Comparison of ENCODE assay signal across 1 cellular context in the genomic region with DNA sequence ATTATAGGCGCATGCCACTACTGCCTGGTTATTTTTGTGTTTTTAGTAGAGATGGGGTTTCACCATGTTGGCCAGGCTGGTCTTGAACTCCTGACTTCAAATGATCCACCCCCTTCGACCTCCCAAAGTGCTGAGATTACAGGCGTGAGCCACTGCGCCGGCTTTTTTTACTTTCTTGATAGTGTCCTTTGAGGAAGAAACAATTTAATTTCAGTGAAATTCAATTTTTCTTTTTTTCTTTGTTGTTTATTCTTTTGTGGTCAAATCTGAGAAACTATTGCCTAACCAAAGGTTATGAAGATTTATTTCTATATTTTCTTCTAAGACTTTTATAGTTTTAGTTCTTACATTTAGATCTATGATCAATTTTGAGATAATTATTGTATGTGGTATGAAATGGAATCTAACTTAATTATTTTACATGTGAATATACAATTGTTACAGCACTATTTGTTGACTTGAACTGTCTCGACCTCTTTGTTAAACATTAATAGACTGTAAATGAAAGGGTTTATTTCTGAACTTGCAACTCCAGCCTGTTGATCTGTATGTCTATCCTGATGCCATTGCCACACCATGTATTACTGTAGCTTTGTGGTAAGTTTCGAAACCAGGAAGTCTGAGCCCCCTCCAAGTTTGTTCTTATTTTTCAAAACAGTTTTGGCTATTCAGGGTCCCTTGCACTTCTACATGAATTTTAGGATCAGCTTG.
TF ChIP-seq lines count a peak whose summit lies in the region.

No MANE protein-coding gene starts in this region.

TF ChIP-seq in HepG2, 621 proteins besides CTCF, POLR2A, EP300 and RAD21 (continues in another document):
- TF ChIP-seq ZNF749 (CRISPR knock-in tag; IDR thresholded peaks at IDR 0.05; ENCODE audit: borderline replicate concordance) (no peak), RARA (CRISPR knock-in tag; IDR thresholded peaks at IDR 0.05) (peak; percentile 93), SMC3 (IDR thresholded peaks at IDR 0.05; ENCODE audit: low read length) (no peak), SPEN (CRISPR knock-in tag; IDR thresholded peaks at IDR 0.05; ENCODE audit: low read depth) (no peak), ZNF317 (CRISPR knock-in tag; IDR thresholded peaks at IDR 0.05) (peak; percentile 85), RFX3 (CRISPR knock-in tag; IDR thresholded peaks at IDR 0.05) (no peak), ETV5 (CRISPR knock-in tag; IDR thresholded peaks at IDR 0.05; ENCODE audit: borderline replicate concordance) (peak; percentile 61; the same call in 1 of the 2 replicates), TAF15 (IDR thresholded peaks at IDR 0.05; ENCODE audit: low read depth, low read length, poor library complexity, severe bottlenecking) (no peak), SIN3B (IDR thresholded peaks at IDR 0.05; ENCODE audit: low read length) (no peak), TBL1XR1 (IDR thresholded peaks at IDR 0.05; ENCODE audit: borderline replicate concordance, low read length, partially characterized antibody) (peak; percentile 92), NKX3-1 (CRISPR knock-in tag; IDR thresholded peaks at IDR 0.05) (peak; percentile 22; the same call in 1 of the 2 replicates), ZNF329 (CRISPR knock-in tag; IDR thresholded peaks at IDR 0.05; ENCODE audit: low read depth) (no peak), RBFOX2 (IDR thresholded peaks at IDR 0.05; ENCODE audit: low read depth, low read length) (no peak), ZNF296 (CRISPR knock-in tag; conservative IDR thresholded peaks at IDR 0.05) (no peak), ETV6 (CRISPR knock-in tag; conservative IDR thresholded peaks at IDR 0.05) (no peak), FOXK2 (IDR thresholded peaks at IDR 0.05) (no peak), MXI1 (IDR thresholded peaks at IDR 0.05; ENCODE audit: borderline replicate concordance, low read depth, low read length) (no peak), ZKSCAN8 (CRISPR knock-in tag; IDR thresholded peaks at IDR 0.05; ENCODE audit: borderline replicate concordance) (0 out of 2 replicates have a peak, but pooled peaks have one; percentile 34), PHF21A (CRISPR knock-in tag; IDR thresholded peaks at IDR 0.05) (peak; percentile 60), CEBPB (IDR thresholded peaks at IDR 0.05; ENCODE audit: borderline replicate concordance, low read depth, low read length) (peak; percentile 90), GATA4 (IDR thresholded peaks at IDR 0.05; ENCODE audit: borderline replicate concordance, low read depth) (peak; percentile 58; the same call in 1 of the 2 replicates), ZNF530 (CRISPR knock-in tag; IDR thresholded peaks at IDR 0.05; ENCODE audit: low read depth) (no peak), RBM22 (optimal IDR thresholded peaks at IDR 0.05; ENCODE audit: low read length) (no peak), ZNF841 (CRISPR knock-in tag; IDR thresholded peaks at IDR 0.05; ENCODE audit: borderline replicate concordance) (no peak), EEA1 (CRISPR knock-in tag; IDR thresholded peaks at IDR 0.05; ENCODE audit: borderline replicate concordance) (no peak), HNRNPL (IDR thresholded peaks at IDR 0.05; ENCODE audit: low read depth, low read length) (no peak), MLLT10 (CRISPR knock-in tag; IDR thresholded peaks at IDR 0.05) (no peak)
- TF ChIP-seq, protein P1, sequence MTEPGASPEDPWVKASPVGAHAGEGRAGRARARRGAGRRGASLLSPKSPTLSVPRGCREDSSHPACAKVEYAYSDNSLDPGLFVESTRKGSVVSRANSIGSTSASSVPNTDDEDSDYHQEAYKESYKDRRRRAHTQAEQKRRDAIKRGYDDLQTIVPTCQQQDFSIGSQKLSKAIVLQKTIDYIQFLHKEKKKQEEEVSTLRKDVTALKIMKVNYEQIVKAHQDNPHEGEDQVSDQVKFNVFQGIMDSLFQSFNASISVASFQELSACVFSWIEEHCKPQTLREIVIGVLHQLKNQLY (CRISPR knock-in tag; IDR thresholded peaks at IDR 0.05): no peak
- TF ChIP-seq, protein P2, sequence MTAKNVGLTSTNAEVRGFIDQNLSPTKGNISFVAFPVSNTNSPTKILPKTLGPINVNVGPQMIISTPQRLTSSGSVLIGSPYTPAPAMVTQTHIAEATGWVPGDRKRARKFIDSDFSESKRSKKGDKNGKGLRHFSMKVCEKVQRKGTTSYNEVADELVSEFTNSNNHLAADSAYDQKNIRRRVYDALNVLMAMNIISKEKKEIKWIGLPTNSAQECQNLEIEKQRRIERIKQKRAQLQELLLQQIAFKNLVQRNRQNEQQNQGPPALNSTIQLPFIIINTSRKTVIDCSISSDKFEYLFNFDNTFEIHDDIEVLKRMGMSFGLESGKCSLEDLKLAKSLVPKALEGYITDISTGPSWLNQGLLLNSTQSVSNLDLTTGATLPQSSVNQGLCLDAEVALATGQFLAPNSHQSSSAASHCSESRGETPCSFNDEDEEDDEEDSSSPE (CRISPR knock-in tag; IDR thresholded peaks at IDR 0.05): no peak
- TF ChIP-seq, protein P3, sequence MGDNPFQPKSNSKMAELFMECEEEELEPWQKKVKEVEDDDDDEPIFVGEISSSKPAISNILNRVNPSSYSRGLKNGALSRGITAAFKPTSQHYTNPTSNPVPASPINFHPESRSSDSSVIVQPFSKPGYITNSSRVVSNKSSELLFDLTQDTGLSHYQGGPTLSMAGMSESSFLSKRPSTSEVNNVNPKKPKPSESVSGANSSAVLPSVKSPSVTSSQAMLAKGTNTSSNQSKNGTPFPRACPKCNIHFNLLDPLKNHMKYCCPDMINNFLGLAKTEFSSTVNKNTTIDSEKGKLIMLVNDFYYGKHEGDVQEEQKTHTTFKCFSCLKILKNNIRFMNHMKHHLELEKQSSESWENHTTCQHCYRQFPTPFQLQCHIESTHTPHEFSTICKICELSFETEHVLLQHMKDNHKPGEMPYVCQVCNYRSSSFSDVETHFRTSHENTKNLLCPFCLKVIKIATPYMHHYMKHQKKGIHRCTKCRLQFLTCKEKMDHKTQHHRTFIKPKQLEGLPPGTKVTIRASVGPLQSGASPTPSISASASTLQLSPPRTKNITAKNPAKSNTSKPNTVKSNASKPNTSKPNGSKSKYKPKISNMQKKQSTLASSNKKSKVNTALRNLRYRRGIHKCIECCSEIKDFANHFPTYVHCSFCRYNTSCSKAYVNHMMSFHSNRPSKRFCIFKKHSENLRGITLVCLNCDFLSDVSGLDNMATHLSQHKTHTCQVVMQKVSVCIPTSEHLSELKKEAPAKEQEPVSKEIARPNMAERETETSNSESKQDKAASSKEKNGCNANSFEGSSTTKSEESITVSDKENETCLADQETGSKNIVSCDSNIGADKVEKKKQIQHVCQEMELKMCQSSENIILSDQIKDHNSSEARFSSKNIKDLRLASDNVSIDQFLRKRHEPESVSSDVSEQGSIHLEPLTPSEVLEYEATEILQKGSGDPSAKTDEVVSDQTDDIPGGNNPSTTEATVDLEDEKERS (CRISPR knock-in tag; IDR thresholded peaks at IDR 0.05): no peak
- TF ChIP-seq, protein P4, sequence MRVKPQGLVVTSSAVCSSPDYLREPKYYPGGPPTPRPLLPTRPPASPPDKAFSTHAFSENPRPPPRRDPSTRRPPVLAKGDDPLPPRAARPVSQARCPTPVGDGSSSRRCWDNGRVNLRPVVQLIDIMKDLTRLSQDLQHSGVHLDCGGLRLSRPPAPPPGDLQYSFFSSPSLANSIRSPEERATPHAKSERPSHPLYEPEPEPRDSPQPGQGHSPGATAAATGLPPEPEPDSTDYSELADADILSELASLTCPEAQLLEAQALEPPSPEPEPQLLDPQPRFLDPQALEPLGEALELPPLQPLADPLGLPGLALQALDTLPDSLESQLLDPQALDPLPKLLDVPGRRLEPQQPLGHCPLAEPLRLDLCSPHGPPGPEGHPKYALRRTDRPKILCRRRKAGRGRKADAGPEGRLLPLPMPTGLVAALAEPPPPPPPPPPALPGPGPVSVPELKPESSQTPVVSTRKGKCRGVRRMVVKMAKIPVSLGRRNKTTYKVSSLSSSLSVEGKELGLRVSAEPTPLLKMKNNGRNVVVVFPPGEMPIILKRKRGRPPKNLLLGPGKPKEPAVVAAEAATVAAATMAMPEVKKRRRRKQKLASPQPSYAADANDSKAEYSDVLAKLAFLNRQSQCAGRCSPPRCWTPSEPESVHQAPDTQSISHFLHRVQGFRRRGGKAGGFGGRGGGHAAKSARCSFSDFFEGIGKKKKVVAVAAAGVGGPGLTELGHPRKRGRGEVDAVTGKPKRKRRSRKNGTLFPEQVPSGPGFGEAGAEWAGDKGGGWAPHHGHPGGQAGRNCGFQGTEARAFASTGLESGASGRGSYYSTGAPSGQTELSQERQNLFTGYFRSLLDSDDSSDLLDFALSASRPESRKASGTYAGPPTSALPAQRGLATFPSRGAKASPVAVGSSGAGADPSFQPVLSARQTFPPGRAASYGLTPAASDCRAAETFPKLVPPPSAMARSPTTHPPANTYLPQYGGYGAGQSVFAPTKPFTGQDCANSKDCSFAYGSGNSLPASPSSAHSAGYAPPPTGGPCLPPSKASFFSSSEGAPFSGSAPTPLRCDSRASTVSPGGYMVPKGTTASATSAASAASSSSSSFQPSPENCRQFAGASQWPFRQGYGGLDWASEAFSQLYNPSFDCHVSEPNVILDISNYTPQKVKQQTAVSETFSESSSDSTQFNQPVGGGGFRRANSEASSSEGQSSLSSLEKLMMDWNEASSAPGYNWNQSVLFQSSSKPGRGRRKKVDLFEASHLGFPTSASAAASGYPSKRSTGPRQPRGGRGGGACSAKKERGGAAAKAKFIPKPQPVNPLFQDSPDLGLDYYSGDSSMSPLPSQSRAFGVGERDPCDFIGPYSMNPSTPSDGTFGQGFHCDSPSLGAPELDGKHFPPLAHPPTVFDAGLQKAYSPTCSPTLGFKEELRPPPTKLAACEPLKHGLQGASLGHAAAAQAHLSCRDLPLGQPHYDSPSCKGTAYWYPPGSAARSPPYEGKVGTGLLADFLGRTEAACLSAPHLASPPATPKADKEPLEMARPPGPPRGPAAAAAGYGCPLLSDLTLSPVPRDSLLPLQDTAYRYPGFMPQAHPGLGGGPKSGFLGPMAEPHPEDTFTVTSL (CRISPR knock-in tag; IDR thresholded peaks at IDR 0.05; ENCODE audit: borderline replicate concordance): peak; percentile 58; the same call in 1 of the 2 replicates
- TF ChIP-seq, protein P5, sequence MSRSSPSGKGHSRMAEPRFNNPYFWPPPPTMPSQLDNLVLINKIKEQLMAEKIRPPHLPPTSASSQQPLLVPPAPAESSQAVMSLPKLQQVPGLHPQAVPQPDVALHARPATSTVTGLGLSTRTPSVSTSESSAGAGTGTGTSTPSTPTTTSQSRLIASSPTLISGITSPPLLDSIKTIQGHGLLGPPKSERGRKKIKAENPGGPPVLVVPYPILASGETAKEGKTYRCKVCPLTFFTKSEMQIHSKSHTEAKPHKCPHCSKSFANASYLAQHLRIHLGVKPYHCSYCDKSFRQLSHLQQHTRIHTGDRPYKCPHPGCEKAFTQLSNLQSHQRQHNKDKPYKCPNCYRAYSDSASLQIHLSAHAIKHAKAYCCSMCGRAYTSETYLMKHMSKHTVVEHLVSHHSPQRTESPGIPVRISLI (CRISPR knock-in tag; IDR thresholded peaks at IDR 0.05; ENCODE audit: borderline replicate concordance): no peak
- TF ChIP-seq, protein P6, sequence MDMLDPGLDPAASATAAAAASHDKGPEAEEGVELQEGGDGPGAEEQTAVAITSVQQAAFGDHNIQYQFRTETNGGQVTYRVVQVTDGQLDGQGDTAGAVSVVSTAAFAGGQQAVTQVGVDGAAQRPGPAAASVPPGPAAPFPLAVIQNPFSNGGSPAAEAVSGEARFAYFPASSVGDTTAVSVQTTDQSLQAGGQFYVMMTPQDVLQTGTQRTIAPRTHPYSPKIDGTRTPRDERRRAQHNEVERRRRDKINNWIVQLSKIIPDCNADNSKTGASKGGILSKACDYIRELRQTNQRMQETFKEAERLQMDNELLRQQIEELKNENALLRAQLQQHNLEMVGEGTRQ (IDR thresholded peaks at IDR 0.05; ENCODE audit: low read depth, low read length): no peak
- TF ChIP-seq, protein P6 (CRISPR knock-in tag; IDR thresholded peaks at IDR 0.05; ENCODE audit: borderline replicate concordance): no peak
- TF ChIP-seq, protein P7, sequence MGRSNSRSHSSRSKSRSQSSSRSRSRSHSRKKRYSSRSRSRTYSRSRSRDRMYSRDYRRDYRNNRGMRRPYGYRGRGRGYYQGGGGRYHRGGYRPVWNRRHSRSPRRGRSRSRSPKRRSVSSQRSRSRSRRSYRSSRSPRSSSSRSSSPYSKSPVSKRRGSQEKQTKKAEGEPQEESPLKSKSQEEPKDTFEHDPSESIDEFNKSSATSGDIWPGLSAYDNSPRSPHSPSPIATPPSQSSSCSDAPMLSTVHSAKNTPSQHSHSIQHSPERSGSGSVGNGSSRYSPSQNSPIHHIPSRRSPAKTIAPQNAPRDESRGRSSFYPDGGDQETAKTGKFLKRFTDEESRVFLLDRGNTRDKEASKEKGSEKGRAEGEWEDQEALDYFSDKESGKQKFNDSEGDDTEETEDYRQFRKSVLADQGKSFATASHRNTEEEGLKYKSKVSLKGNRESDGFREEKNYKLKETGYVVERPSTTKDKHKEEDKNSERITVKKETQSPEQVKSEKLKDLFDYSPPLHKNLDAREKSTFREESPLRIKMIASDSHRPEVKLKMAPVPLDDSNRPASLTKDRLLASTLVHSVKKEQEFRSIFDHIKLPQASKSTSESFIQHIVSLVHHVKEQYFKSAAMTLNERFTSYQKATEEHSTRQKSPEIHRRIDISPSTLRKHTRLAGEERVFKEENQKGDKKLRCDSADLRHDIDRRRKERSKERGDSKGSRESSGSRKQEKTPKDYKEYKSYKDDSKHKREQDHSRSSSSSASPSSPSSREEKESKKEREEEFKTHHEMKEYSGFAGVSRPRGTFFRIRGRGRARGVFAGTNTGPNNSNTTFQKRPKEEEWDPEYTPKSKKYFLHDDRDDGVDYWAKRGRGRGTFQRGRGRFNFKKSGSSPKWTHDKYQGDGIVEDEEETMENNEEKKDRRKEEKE (IDR thresholded peaks at IDR 0.05): no peak
- TF ChIP-seq, protein P8, sequence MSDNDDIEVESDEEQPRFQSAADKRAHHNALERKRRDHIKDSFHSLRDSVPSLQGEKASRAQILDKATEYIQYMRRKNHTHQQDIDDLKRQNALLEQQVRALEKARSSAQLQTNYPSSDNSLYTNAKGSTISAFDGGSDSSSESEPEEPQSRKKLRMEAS (IDR thresholded peaks at IDR 0.05): no peak
- TF ChIP-seq, protein P9, sequence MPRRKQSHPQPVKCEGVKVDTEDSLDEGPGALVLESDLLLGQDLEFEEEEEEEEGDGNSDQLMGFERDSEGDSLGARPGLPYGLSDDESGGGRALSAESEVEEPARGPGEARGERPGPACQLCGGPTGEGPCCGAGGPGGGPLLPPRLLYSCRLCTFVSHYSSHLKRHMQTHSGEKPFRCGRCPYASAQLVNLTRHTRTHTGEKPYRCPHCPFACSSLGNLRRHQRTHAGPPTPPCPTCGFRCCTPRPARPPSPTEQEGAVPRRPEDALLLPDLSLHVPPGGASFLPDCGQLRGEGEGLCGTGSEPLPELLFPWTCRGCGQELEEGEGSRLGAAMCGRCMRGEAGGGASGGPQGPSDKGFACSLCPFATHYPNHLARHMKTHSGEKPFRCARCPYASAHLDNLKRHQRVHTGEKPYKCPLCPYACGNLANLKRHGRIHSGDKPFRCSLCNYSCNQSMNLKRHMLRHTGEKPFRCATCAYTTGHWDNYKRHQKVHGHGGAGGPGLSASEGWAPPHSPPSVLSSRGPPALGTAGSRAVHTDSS (CRISPR knock-in tag; conservative IDR thresholded peaks at IDR 0.05): no peak
